ENCODE assay signal across 15 cellular contexts in the genomic region with DNA sequence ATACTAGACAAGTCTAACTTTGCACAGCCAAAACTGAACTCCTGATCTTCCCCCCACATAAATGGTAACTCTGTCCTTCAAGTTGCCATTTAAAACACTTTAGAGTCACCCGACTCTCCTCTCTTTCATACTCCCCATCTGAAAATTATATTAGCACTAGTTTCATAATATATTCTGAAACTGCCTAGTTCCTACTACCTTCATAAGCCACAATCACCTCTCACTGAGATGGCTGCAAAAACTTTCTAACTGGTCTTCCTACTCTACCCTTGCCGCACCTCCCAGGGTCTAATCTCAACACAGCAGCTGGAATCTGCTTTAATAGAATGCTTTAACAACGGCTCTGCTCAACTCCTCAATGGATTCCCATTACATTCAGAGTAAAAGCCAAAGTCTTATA. TPM values are rescaled to one million over a fixed set of nuclear protein-coding genes. Genes with fewer than 3 reads are reported as not detected.
DNase-seq lines count a peak whose midpoint lies in the region; ATAC-seq and TF ChIP-seq lines count a peak whose summit lies in the region.
"Had no signal": no experiment of that assay in that cellular context is flagged by ENCODE, and none has a peak within 500 bp of the region (broad histone marks: within the 10 kb centered on the region; RNA-seq: fewer than 3 reads in every experiment).

No MANE protein-coding gene starts in this region.

- no peak overlapping the region for H3K4me3 Mint-ChIP-seq in stimulated activated memory B cell treated with anti-CD40 and anti-IgM and Interleukin-4, amounts not matched to agents 10 μg/mL and 1 μg/mL and 100 μg/mL, for 72 hours
- H3K4me3 Mint-ChIP-seq: activated B cell treated with CpG ODN at 0.5 μM for 24 hours; activated T-cell treated with anti-CD3 and anti-CD28 coated beads, Interleukin-2, amount 50 U/mL, for 72 hours had no signal

- H3K36me3 Mint-ChIP-seq in stimulated activated memory B cell treated with anti-CD40 and anti-IgM and Interleukin-4, amounts not matched to agents 10 μg/mL and 1 μg/mL and 100 μg/mL, for 72 hours: peaks cover 52% of the 10 kb centered on the region

- no peaks in the 10 kb centered on the region for H3K9me3 ChIP-seq in upper lobe of left lung
- H3K9me3 ChIP-seq: gastroesophageal sphincter had no signal

- no peak for TF ChIP-seq EP300 in upper lobe of left lung (IDR thresholded peaks at IDR 0.05)

- no peak overlapping the region for H3K4me3 ChIP-seq in upper lobe of left lung
- H3K4me3 ChIP-seq: gastroesophageal sphincter, SK-N-MC had no signal

- H3K27ac Mint-ChIP-seq in stimulated activated memory B cell treated with anti-CD40 and anti-IgM and Interleukin-4, amounts not matched to agents 10 μg/mL and 1 μg/mL and 100 μg/mL, for 72 hours: peak overlapping the region; percentile 18
- H3K27ac Mint-ChIP-seq: activated B cell treated with CpG ODN at 0.5 μM for 24 hours had no signal

- H3K4me1 Mint-ChIP-seq in stimulated activated memory B cell treated with anti-CD40 and anti-IgM and Interleukin-4, amounts not matched to agents 10 μg/mL and 1 μg/mL and 100 μg/mL, for 72 hours: peaks cover 63% of the 10 kb centered on the region

- peaks cover 0 to 6% (median 0%) of the 10 kb centered on the region in 4 donors for H3K4me1 ChIP-seq in upper lobe of left lung
- H3K4me1 ChIP-seq: gastroesophageal sphincter had no signal

- peaks cover 0 to 21% (median 8%) of the 10 kb centered on the region in 4 donors for H3K36me3 ChIP-seq in upper lobe of left lung

- WGBS in upper lobe of left lung, 2 donors: 90 to 92% methylated on average over 3 of the region's 3 CpGs

- ATAC-seq in GM19043 (IDR thresholded peaks at IDR 0.05; ENCODE audit: low read depth, unreplicated experiment) (peak; percentile 88), GM21786 (IDR thresholded peaks at IDR 0.05; ENCODE audit: unreplicated experiment) (peak; percentile 88), HG03196 (IDR thresholded peaks at IDR 0.05; ENCODE audit: unreplicated experiment) (peak; percentile 59), upper lobe of left lung (ENCODE audit: low FRiP score in 2 of 2) (no peak)
- peak; percentile 84 for ATAC-seq in stimulated activated memory B cell treated with anti-CD40 and anti-IgM and Interleukin-4, amounts not matched to agents 10 μg/mL and 1 μg/mL and 100 μg/mL, for 72 hours
- ATAC-seq: activated T-cell treated with anti-CD3 and anti-CD28 coated beads, Interleukin-2, amount 50 U/mL, for 72 hours; gastroesophageal sphincter; HCT116 had no signal

- H3K9me3 Mint-ChIP-seq in stimulated activated memory B cell treated with anti-CD40 and anti-IgM and Interleukin-4, amounts not matched to agents 10 μg/mL and 1 μg/mL and 100 μg/mL, for 72 hours: no peaks in the 10 kb centered on the region
- H3K9me3 Mint-ChIP-seq: activated B cell treated with CpG ODN at 0.5 μM for 24 hours; activated T-cell treated with anti-CD3 and anti-CD28 coated beads, Interleukin-2, amount 50 U/mL, for 72 hours had no signal

- DNase-seq in head of caudate nucleus (no peak), upper lobe of left lung (no peak), ureter (ENCODE audit: low spot score) (no peak)
- DNase-seq: activated B cell treated with CpG ODN at 0.5 μM for 24 hours; activated T-cell treated with anti-CD3 and anti-CD28 coated beads, Interleukin-2, amount 50 U/mL, for 72 hours; effector memory CD4-positive, alpha-beta T cell; NCI-H146; retina had no signal

- no peaks in the 10 kb centered on the region for H3K27me3 Mint-ChIP-seq in stimulated activated memory B cell treated with anti-CD40 and anti-IgM and Interleukin-4, amounts not matched to agents 10 μg/mL and 1 μg/mL and 100 μg/mL, for 72 hours
- H3K27me3 Mint-ChIP-seq: activated B cell treated with CpG ODN at 0.5 μM for 24 hours had no signal

- H3K27me3 ChIP-seq in upper lobe of left lung: no peaks in the 10 kb centered on the region
- H3K27me3 ChIP-seq: gastroesophageal sphincter had no signal

- intact Hi-C loops in head of caudate nucleus (cut with DNase I): no loop called here

- no peak for TF ChIP-seq CTCF in upper lobe of left lung (IDR thresholded peaks at IDR 0.05)

- no peak for TF ChIP-seq POLR2A in upper lobe of left lung (IDR thresholded peaks at IDR 0.05)

- H3K27ac ChIP-seq in upper lobe of left lung: no peak overlapping the region
- H3K27ac ChIP-seq: gastroesophageal sphincter, SK-N-MC had no signal

RNA-seq across cellular contexts. Expression of a gene that starts 55.0 kb away (rescaled TPM):
- total RNA-seq in upper lobe of left lung (10 to 100 TPM; 51.2 to 99.9 (median 77.6) TPM), ureter (66.5 TPM)

RNA-seq across cellular contexts. Expression of a gene that starts 55.0 kb away (rescaled TPM):
- 10 to 100 TPM in 5 of 6 donors, 1 to 10 TPM in 1; 5.2 to 17.3 (median 13.9) TPM for total RNA-seq in upper lobe of left lung
- 13.4 TPM for total RNA-seq in ureter

Comparison
In these comparisons a context has a peak if more than half of its experiments do, and no peak if none do; other contexts are left out.
1. ATAC-seq: peak in GM19043 (single experiment), GM21786 (single experiment), HG03196 (single experiment) and stimulated activated memory B cell treated with anti-CD40 and anti-IgM and Interleukin-4, amounts not matched to agents 10 μg/mL and 1 μg/mL and 100 μg/mL, for 72 hours (single experiment); none in upper lobe of left lung (0 of 2).